14 cellular contexts compared by ENCODE assay signal in the genomic region with DNA sequence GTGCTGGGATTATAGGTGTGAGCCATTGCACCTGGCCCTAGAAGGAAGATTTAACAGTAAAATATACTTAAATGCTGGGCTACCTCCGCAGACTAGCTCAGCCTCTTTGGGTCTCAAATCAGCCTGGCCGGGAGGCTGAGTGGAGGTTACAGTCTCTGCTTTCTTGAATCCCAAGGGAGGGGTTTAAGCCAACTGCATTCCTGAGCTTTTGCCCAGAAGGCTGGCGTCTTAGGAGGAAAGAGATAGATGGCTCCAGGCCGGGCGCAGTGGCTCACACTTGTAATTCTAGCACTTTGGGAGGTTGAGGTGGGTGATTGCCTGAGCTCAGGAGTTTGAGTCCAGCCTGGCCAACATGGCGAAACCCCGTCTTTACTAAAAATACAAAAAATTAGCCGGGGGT. TPM values are rescaled to one million over a fixed set of nuclear protein-coding genes. Genes with fewer than 3 reads are reported as not detected.
DNase-seq lines count a peak whose midpoint lies in the region; ATAC-seq and TF ChIP-seq lines count a peak whose summit lies in the region.
"Had no signal": no experiment of that assay in that cellular context is flagged by ENCODE, and none has a peak within 500 bp of the region (broad histone marks: within the 10 kb centered on the region; RNA-seq: fewer than 3 reads in every experiment).

No MANE protein-coding gene starts in this region.

- peak overlapping the region; percentile 97 to 99 (median 99) for H3K27ac Mint-ChIP-seq in CD14-positive monocyte
- H3K27ac Mint-ChIP-seq: activated CD4-positive, alpha-beta T cell treated with anti-CD3 and anti-CD28 coated beads for 36 hours; activated CD8-positive, alpha-beta memory T cell treated with anti-CD3 and anti-CD28 coated beads, Interleukin-2, amount 10 ng/mL, durations not matched to agents 7 days and 5 days; activated T-helper 17 cell treated with anti-CD3 and anti-CD28 coated beads, Interleukin-2, amount 50 U/mL, for 72 hours had no signal

- no peak overlapping the region for H3K4me3 ChIP-seq in MG63
- no peak overlapping the region for H3K4me3 ChIP-seq in fibroblast of lung (replicated peaks in 1 of 4; ENCODE audit: control extremely low read depth in 1 of 4, insufficient read depth in 1 of 4, low read depth in 3 of 4, low read length in 4 of 4)
- H3K4me3 ChIP-seq in subcutaneous abdominal adipose tissue (ENCODE audit: low read depth in 1 of 5, low read length in 5 of 5): peak overlapping the region in 1 of 5 donors; percentile 57
- H3K4me3 ChIP-seq: thyroid gland had no signal

- no peak for DNase-seq in CD14-positive monocyte (ENCODE audit: low spot score)
- DNase-seq in MG63: peak; percentile 68
- DNase-seq in fibroblast of lung (ENCODE audit: low read depth in 2 of 2): peak; percentile 23 to 49
- no peak for DNase-seq in NCI-H2029 treated with DMSO at 0.1 percent for 48 hours (lab: John Stamatoyannopoulos, UW)
- DNase-seq in activated gamma-delta T cell treated with Interleukin-2 at 50 U/mL for 16 hours: no peak
- DNase-seq: activated CD4-positive, alpha-beta T cell treated with anti-CD3 and anti-CD28 coated beads for 36 hours; activated CD8-positive, alpha-beta memory T cell treated with anti-CD3 and anti-CD28 coated beads, Interleukin-2, amount 10 ng/mL, durations not matched to agents 7 days and 5 days; BE2C; HCEC 1CT; NCI-H1930; thyroid gland had no signal

- H3K9ac ChIP-seq in fibroblast of lung (ENCODE audit: insufficient read depth, low read length): no peak overlapping the region
- no peak overlapping the region for H3K9ac ChIP-seq in subcutaneous abdominal adipose tissue (ENCODE audit: low read length in 5 of 5)

- H3K27ac ChIP-seq in fibroblast of lung (ENCODE audit: insufficient read depth, low read length) (no peak overlapping the region), subcutaneous abdominal adipose tissue (ENCODE audit: low read depth, low read length) (peak overlapping the region; percentile 30)
- H3K27ac ChIP-seq: thyroid gland had no signal

- H3K4me3 Mint-ChIP-seq in CD14-positive monocyte: peak overlapping the region; percentile 96 to 99
- H3K4me3 Mint-ChIP-seq: activated CD4-positive, alpha-beta T cell treated with anti-CD3 and anti-CD28 coated beads for 36 hours; activated CD8-positive, alpha-beta memory T cell treated with anti-CD3 and anti-CD28 coated beads, Interleukin-2, amount 10 ng/mL, durations not matched to agents 7 days and 5 days; activated T-helper 17 cell treated with anti-CD3 and anti-CD28 coated beads, Interleukin-2, amount 50 U/mL, for 72 hours had no signal

- no peak overlapping the region for H2AFZ ChIP-seq in fibroblast of lung (ENCODE audit: low read length)

- peaks cover 40% of the 10 kb centered on the region in 2 donors for H3K36me3 Mint-ChIP-seq in CD14-positive monocyte
- H3K36me3 Mint-ChIP-seq: activated CD8-positive, alpha-beta memory T cell treated with anti-CD3 and anti-CD28 coated beads, Interleukin-2, amount 10 ng/mL, durations not matched to agents 7 days and 5 days had no signal

- H3K9me3 ChIP-seq in MG63: no peaks in the 10 kb centered on the region
- no peaks in the 10 kb centered on the region for H3K9me3 ChIP-seq in fibroblast of lung (ENCODE audit: control insufficient read depth, insufficient read depth, low read depth, low read length)
- no peaks in the 10 kb centered on the region for H3K9me3 ChIP-seq in subcutaneous abdominal adipose tissue (ENCODE audit: control insufficient read depth in 5 of 5, low read length in 5 of 5)
- H3K9me3 ChIP-seq: BE2C, thyroid gland had no signal

- H3K4me1 ChIP-seq in fibroblast of lung (ENCODE audit: control insufficient read depth, extremely low read depth, insufficient read depth, low read length) (no peaks in the 10 kb centered on the region), subcutaneous abdominal adipose tissue (ENCODE audit: control insufficient read depth in 5 of 5, insufficient read depth in 5 of 5, low read length in 5 of 5) (peaks cover 0 to 31% (median 25%) of the 10 kb centered on the region in 5 donors)
- H3K4me1 ChIP-seq: BE2C had no signal

- intact Hi-C loops in CD14-positive monocyte (cut with micrococcal nuclease): loop anchor here in 1 of 2 donors (2.0 to 5.0 kb wide), 2 partner anchors 16 to 38 kb away; a partner anchor contains a TSS

- H3K4me2 ChIP-seq in fibroblast of lung (ENCODE audit: extremely low read depth, insufficient read depth, low read length): no peak overlapping the region

- H3K27me3 ChIP-seq in MG63 (no peaks in the 10 kb centered on the region), fibroblast of lung (ENCODE audit: control insufficient read depth, insufficient read depth, low read length) (no peaks in the 10 kb centered on the region), subcutaneous abdominal adipose tissue (ENCODE audit: control insufficient read depth in 5 of 5, insufficient read depth in 4 of 5, low read length in 5 of 5) (no peaks in the 10 kb centered on the region)
- H3K27me3 ChIP-seq: thyroid gland had no signal

- H3K4me1 Mint-ChIP-seq in CD14-positive monocyte: peaks cover 55% of the 10 kb centered on the region
- H3K4me1 Mint-ChIP-seq: activated T-helper 17 cell treated with anti-CD3 and anti-CD28 coated beads, Interleukin-2, amount 50 U/mL, for 72 hours had no signal

- no peaks in the 10 kb centered on the region for H4K20me1 ChIP-seq in fibroblast of lung (ENCODE audit: control insufficient read depth, extremely low read depth, insufficient read depth, low read length)

- peaks cover 0 to 5% (median 3%) of the 10 kb centered on the region in 7 donors for H3K9me3 Mint-ChIP-seq in CD14-positive monocyte
- H3K9me3 Mint-ChIP-seq: activated T-helper 17 cell treated with anti-CD3 and anti-CD28 coated beads, Interleukin-2, amount 50 U/mL, for 72 hours had no signal

- peaks cover 5 to 18% (median 6%) of the 10 kb centered on the region in 3 donors for H3K27me3 Mint-ChIP-seq in CD14-positive monocyte (ENCODE audit: low read depth in 3 of 3)

- TF ChIP-seq CTCF in CD14-positive monocyte (IDR thresholded peaks at IDR 0.05) (no peak), fibroblast of lung (conservative IDR thresholded peaks at IDR 0.05 in 1 of 2, IDR thresholded peaks at IDR 0.05 in 1 of 2; ENCODE audit: low read depth in 1 of 2, low read length in 2 of 2) (no peak)

- ATAC-seq in GM19328 (IDR thresholded peaks at IDR 0.05; ENCODE audit: unreplicated experiment): no peak
- ATAC-seq: activated CD4-positive, alpha-beta T cell treated with anti-CD3 and anti-CD28 coated beads for 36 hours; activated CD8-positive, alpha-beta memory T cell treated with anti-CD3 and anti-CD28 coated beads, Interleukin-2, amount 10 ng/mL, durations not matched to agents 7 days and 5 days; activated T-helper 17 cell treated with anti-CD3 and anti-CD28 coated beads, Interleukin-2, amount 50 U/mL, for 72 hours had no signal

- H3K79me2 ChIP-seq in fibroblast of lung (ENCODE audit: control insufficient read depth, insufficient read depth, low read length): no peaks in the 10 kb centered on the region

- H3K36me3 ChIP-seq in MG63: no peaks in the 10 kb centered on the region
- no peaks in the 10 kb centered on the region for H3K36me3 ChIP-seq in fibroblast of lung (ENCODE audit: control insufficient read depth, insufficient read depth, low read length)
- H3K36me3 ChIP-seq in subcutaneous abdominal adipose tissue (ENCODE audit: control insufficient read depth in 5 of 5, insufficient read depth in 5 of 5, low read length in 5 of 5): no peaks in the 10 kb centered on the region
- H3K36me3 ChIP-seq: BE2C, thyroid gland had no signal

RNA-seq across cellular contexts. Expression of a gene that starts 0.6 kb away (rescaled TPM):
- polyA plus RNA-seq in CD14-positive monocyte: 100 to 1,000 TPM; 143 to 320 TPM
- total RNA-seq in MG63 (2014; rRNA removed; shearing (Covaris generic); ENCODE audit: low replicate concordance): not detected in 2 replicates
- total RNA-seq in fibroblast of lung: under 0.01 and 0.33 TPM in 2 replicates
- 0.73 and 0.81 TPM in 2 replicates for polyA plus RNA-seq in fibroblast of lung
- polyA plus RNA-seq in fibroblast of lung (2012): 0.46 and 0.72 TPM in 2 replicates
- 0.71 TPM in 1 of 2 replicates, not detected in the other for polyA minus RNA-seq in fibroblast of lung (ENCODE audit: low replicate concordance)

RNA-seq across cellular contexts. Expression of a gene that starts 22.9 kb away (rescaled TPM):
- polyA plus RNA-seq in CD14-positive monocyte: 1 to 10 TPM; 2.4 to 4.3 TPM
- not detected in 2 replicates for total RNA-seq in MG63 (2014; rRNA removed; shearing (Covaris generic); ENCODE audit: low replicate concordance)
- total RNA-seq in fibroblast of lung: under 0.01 TPM in 1 of 2 replicates, not detected in the other
- 0.02 and 0.08 TPM in 2 replicates for polyA plus RNA-seq in fibroblast of lung
- polyA plus RNA-seq in fibroblast of lung (2012): 0.03 TPM in 1 of 2 replicates, not detected in the other
- polyA minus RNA-seq in fibroblast of lung (ENCODE audit: low replicate concordance): 0.07 TPM in 1 of 2 replicates, not detected in the other
- total RNA-seq: activated CD4-positive, alpha-beta T cell treated with anti-CD3 and anti-CD28 coated beads for 36 hours had no signal

RNA-seq across cellular contexts. Expression of a gene that starts 34.4 kb away (rescaled TPM):
- polyA plus RNA-seq in CD14-positive monocyte (1 to 10 TPM; 6.5 to 7.3 TPM), fibroblast of lung (1.9 and 2.0 TPM in 2 replicates)
- 5.5 TPM in 1 of 2 replicates, not detected in the other for total RNA-seq in MG63 (2014; rRNA removed; shearing (Covaris generic); ENCODE audit: low replicate concordance)
- total RNA-seq in fibroblast of lung: 1.8 and 3.6 TPM in 2 replicates
- 17.9 and 20.4 TPM in 2 replicates for polyA plus RNA-seq in fibroblast of lung (2012)
- polyA minus RNA-seq in fibroblast of lung (ENCODE audit: low replicate concordance): 2.7 and 5.7 TPM in 2 replicates

RNA-seq across cellular contexts. Expression of a gene that starts 40.1 kb away (rescaled TPM):
- 1 to 10 TPM; 3.4 to 3.8 TPM for polyA plus RNA-seq in CD14-positive monocyte
- 18.0 and 25.3 TPM in 2 replicates for total RNA-seq in MG63 (2014; rRNA removed; shearing (Covaris generic); ENCODE audit: low replicate concordance)
- 7.2 and 8.3 TPM in 2 replicates for total RNA-seq in fibroblast of lung
- polyA plus RNA-seq in fibroblast of lung: 2.6 and 5.6 TPM in 2 replicates
- polyA plus RNA-seq in fibroblast of lung (2012): 4.4 and 10.3 TPM in 2 replicates
- 7.3 and 13.2 TPM in 2 replicates for polyA minus RNA-seq in fibroblast of lung (ENCODE audit: low replicate concordance)

RNA-seq across cellular contexts. Expression of a gene that starts 52.7 kb away (rescaled TPM):
- polyA plus RNA-seq in CD14-positive monocyte: 1 to 10 TPM; 6.3 to 7.6 TPM
- total RNA-seq in MG63 (2014; rRNA removed; shearing (Covaris generic); ENCODE audit: low replicate concordance): 17.5 and 22.9 TPM in 2 replicates
- 8.0 and 8.1 TPM in 2 replicates for total RNA-seq in fibroblast of lung
- 5.4 and 7.2 TPM in 2 replicates for polyA plus RNA-seq in fibroblast of lung
- 20.0 and 24.8 TPM in 2 replicates for polyA plus RNA-seq in fibroblast of lung (2012)
- 2.1 and 29.6 TPM in 2 replicates for polyA minus RNA-seq in fibroblast of lung (ENCODE audit: low replicate concordance)

Comparison
In these comparisons a context has a peak if more than half of its experiments do, and no peak if none do; other contexts are left out.
1. DNase-seq: peak in MG63 (single experiment) and fibroblast of lung (2 of 2); none in CD14-positive monocyte (single experiment), NCI-H2029 treated with DMSO at 0.1 percent for 48 hours (single experiment) and activated gamma-delta T cell treated with Interleukin-2 at 50 U/mL for 16 hours (single experiment).